12 cellular contexts compared by ENCODE assay signal in the genomic region with DNA sequence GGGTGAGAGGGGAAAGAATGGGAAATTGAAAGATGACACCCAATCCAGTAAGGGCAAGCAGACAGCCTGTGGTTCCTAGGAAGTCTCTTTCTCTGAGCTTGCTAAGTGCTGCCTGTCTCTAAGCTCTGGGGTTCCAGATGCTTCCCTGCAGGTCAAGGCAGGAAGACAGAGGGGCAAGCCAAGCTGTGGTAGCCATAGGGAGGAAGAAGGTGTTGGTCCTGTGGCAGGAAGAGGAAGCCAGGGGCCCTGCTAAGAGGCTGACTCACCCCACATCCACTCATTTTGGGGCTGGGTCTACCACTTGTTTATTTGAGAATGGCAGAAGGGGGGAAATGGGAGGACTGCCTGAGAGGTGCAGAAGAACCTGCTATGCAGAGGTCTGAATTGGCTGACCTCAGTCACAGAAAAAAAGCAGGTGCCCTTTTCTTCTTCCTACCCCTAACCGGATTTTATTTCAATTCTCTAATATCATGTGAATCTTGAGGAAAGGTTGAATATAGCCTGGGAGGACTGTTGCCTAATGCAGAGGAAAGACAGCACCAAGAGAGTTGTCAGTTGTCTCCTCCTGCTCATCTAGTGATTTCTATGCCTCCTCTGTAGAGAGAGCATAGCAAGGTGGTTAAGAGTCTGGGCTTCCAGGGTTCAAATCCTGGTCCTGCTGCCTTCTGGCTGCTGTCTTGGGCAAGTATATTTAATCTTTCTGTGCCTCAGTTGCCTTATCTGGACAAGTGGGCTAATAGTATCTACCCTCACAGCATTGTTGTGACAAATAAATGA. TPM values are rescaled to one million over a fixed set of nuclear protein-coding genes. Genes with fewer than 3 reads are reported as not detected.
DNase-seq lines count a peak whose midpoint lies in the region; ATAC-seq and TF ChIP-seq lines count a peak whose summit lies in the region.
"Had no signal": no experiment of that assay in that cellular context is flagged by ENCODE, and none has a peak within 500 bp of the region (broad histone marks: within the 10 kb centered on the region; RNA-seq: fewer than 3 reads in every experiment).

No MANE protein-coding gene starts in this region.

- no peaks in the 10 kb centered on the region for H3K79me2 ChIP-seq in PC-9 (ENCODE audit: low read depth)
- peaks cover 13% of the 10 kb centered on the region for H3K79me2 ChIP-seq in smooth muscle cell (ENCODE audit: low read depth)

- no peaks in the 10 kb centered on the region for H4K20me1 ChIP-seq in PC-9 (ENCODE audit: insufficient read depth)
- no peaks in the 10 kb centered on the region for H4K20me1 ChIP-seq in smooth muscle cell (ENCODE audit: low read depth)

- POLR2A ChIA-PET in PC-9 (lab: Charles Lee; ENCODE audit: unreplicated experiment): interaction anchor here (0.6 kb wide), 1 partner anchor 42 kb away, joined by 3 read pairs; no protein-coding TSS in a partner anchor

- H3K4me1 ChIP-seq in PC-9 (replicated peaks; ENCODE audit: insufficient read depth) (peaks cover 14% of the 10 kb centered on the region), smooth muscle cell (ENCODE audit: low read depth) (peaks cover 21% of the 10 kb centered on the region), prostate gland (replicated peaks) (peaks cover 8% of the 10 kb centered on the region)

- no peaks in the 10 kb centered on the region for H3K9me3 ChIP-seq in PC-9 (ENCODE audit: insufficient read depth, low read depth)
- no peaks in the 10 kb centered on the region for H3K9me3 ChIP-seq in smooth muscle cell (replicated peaks; ENCODE audit: low read depth)
- no peaks in the 10 kb centered on the region for H3K9me3 ChIP-seq in prostate gland
- H3K9me3 ChIP-seq: upper lobe of left lung had no signal

- no peak overlapping the region for H2AFZ ChIP-seq in PC-9
- no peak overlapping the region for H2AFZ ChIP-seq in smooth muscle cell (ENCODE audit: low read depth)

- no peak overlapping the region for H3K4me3 ChIP-seq in PC-9
- peak overlapping the region in 23 of 59 donors; percentile 1 to 78 (median 70) for H3K4me3 ChIP-seq in dorsolateral prefrontal cortex
- no peak overlapping the region for H3K4me3 ChIP-seq in smooth muscle cell
- H3K4me3 ChIP-seq in prostate gland: no peak overlapping the region
- H3K4me3 ChIP-seq: GM12878, upper lobe of left lung had no signal

- 0 out of 2 replicates have a peak overlapping the region, but pooled peaks have one; percentile 28 for H3K4me2 ChIP-seq in PC-9
- H3K4me2 ChIP-seq in smooth muscle cell: peak overlapping the region; percentile 96

- H3F3A ChIP-seq in PC-9 (ENCODE audit: insufficient read depth, low read depth) (no peaks in the 10 kb centered on the region), smooth muscle cell (ENCODE audit: low read depth) (no peaks in the 10 kb centered on the region)

- TF ChIP-seq POLR2A in prostate gland (IDR thresholded peaks at IDR 0.05): no peak

- WGBS in smooth muscle cell (ENCODE audit: low lambda C conversion rate): 87% methylated on average over 1 of the region's 1 CpG
- WGBS in prostate gland: 42% methylated on average over 1 of the region's 1 CpG

- intact Hi-C loops in PC-9 (cut with micrococcal nuclease; ENCODE audit: unreplicated experiment): no loop called here
- intact Hi-C loops in dorsolateral prefrontal cortex (cut with DNase I): no loop called here
- intact Hi-C loops in prostate gland (cut with DNase I): no loop called here
- intact Hi-C loops in left ventricle myocardium superior (cut with micrococcal nuclease): no loop called here

- DNase-seq in NCI-H2171 treated with DMSO at 0.1 percent for 48 hours (lab: John Stamatoyannopoulos, UW) (peak; percentile 1), NCI-H2171 (lab: John Stamatoyannopoulos, UW) (no peak), PC-9 (no peak), dorsolateral prefrontal cortex (no peak), smooth muscle cell (lab: John Stamatoyannopoulos, UW; ENCODE audit: unreplicated experiment) (no peak), prostate gland (ENCODE audit: low spot score) (no peak), left ventricle myocardium superior (no peak)
- DNase-seq: SHP77 had no signal

- H3K27me3 ChIP-seq in PC-9 (ENCODE audit: insufficient read depth, low read depth) (no peaks in the 10 kb centered on the region), dorsolateral prefrontal cortex (peaks cover 0 to 34% (median 0%) of the 10 kb centered on the region in 45 donors), smooth muscle cell (ENCODE audit: low read depth) (no peaks in the 10 kb centered on the region), prostate gland (replicated peaks; ENCODE audit: insufficient read depth) (no peaks in the 10 kb centered on the region)

- H3K36me3 ChIP-seq in PC-9 (ENCODE audit: low read depth) (no peaks in the 10 kb centered on the region), smooth muscle cell (ENCODE audit: low read depth) (no peaks in the 10 kb centered on the region), prostate gland (no peaks in the 10 kb centered on the region)

- TF ChIP-seq CTCF in PC-9 (conservative IDR thresholded peaks at IDR 0.05) (no peak), dorsolateral prefrontal cortex (IDR thresholded peaks at IDR 0.05 in 54 of 56, conservative IDR thresholded peaks at IDR 0.05 in 2 of 56; ENCODE audit: low read depth in 1 of 56, partially characterized antibody in 56 of 56) (no peak), smooth muscle cell (IDR thresholded peaks at IDR 0.05; ENCODE audit: borderline replicate concordance, insufficient read depth, poor library complexity, severe bottlenecking) (no peak), prostate gland (IDR thresholded peaks at IDR 0.05) (no peak)

- no peak for ATAC-seq in GM18520 (IDR thresholded peaks at IDR 0.05; ENCODE audit: unreplicated experiment)
- ATAC-seq in left ventricle myocardium superior: no peak
- ATAC-seq: GM12878 had no signal

- H3K27ac ChIP-seq in PC-9 (no peak overlapping the region), dorsolateral prefrontal cortex (peak overlapping the region in 47 of 59 donors; percentile 1 to 95 (median 61)), smooth muscle cell (ENCODE audit: low read depth) (no peak overlapping the region), prostate gland (peak overlapping the region in 1 of 2 donors; percentile 10)

- no peaks in the 10 kb centered on the region for H3K9me2 ChIP-seq in PC-9 (ENCODE audit: insufficient read depth)

- no TSS peak for BruUV-seq in PC-9 (replicated peaks; lab: Mats Ljungman, UMichigan)

- CTCF ChIA-PET in PC-9 (lab: Charles Lee): no interaction called here

- no peak overlapping the region for H3K9ac ChIP-seq in smooth muscle cell (ENCODE audit: low read depth)

RNA-seq across cellular contexts. Expression of a gene that starts 27.4 kb away (rescaled TPM):
- total RNA-seq in PC-9 (2021) (0.98 and 1.0 TPM in 2 replicates), dorsolateral prefrontal cortex (100 to 1,000 TPM in 93 of 120 experiments, 10 to 100 TPM in 27; 30.4 to 251 (median 125) TPM), smooth muscle cell (86.9 and 142 TPM in 2 replicates), prostate gland (100 to 1,000 TPM in 1 of 2 donors, 10 to 100 TPM in 1; 12.2 to 117 TPM), left ventricle myocardium superior (64.8 TPM)
- 66.0 and 111 TPM in 2 replicates for polyA plus RNA-seq in smooth muscle cell
- total RNA-seq: epithelial cell of proximal tubule had no signal

Comparison
In these comparisons a context has a peak if more than half of its experiments do, and no peak if none do; other contexts are left out.
1. H3K27ac ChIP-seq: peak in dorsolateral prefrontal cortex (47 of 59); none in PC-9 (single experiment) and smooth muscle cell (single experiment).